In the genomic region with DNA sequence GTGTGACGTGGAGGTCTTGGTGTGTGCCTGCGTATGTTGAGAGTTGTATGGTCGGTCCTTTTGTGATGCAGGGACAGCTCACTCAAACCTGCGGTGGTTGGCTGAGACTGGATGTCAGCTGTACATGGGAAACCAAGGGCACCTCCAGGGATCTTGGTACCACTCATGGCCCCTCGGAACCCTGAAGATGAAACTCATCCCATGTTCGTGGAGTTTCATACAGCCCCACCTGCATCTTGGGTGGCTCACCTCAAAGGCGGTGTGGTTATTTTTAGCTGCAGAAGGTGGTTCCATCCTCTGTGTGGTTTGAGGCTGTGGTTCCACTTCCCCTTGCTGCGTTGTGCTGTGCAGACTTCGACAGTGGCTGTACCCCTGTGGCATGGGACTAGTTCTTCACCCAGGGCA, we compare ENCODE assay signal across 8 cellular contexts. TPM values are rescaled to one million over a fixed set of nuclear protein-coding genes. Genes with fewer than 3 reads are reported as not detected.
DNase-seq lines count a peak whose midpoint lies in the region; ATAC-seq and TF ChIP-seq lines count a peak whose summit lies in the region.

No MANE protein-coding gene starts in this region.

- TF ChIP-seq EP300 in tibial nerve (IDR thresholded peaks at IDR 0.05): no peak

- H3K4me2 ChIP-seq in osteoblast (ENCODE audit: insufficient read depth, low read length): no peak overlapping the region

- no peaks in the 10 kb centered on the region for H3K27me3 Mint-ChIP-seq in central memory CD8-positive, alpha-beta T cell

- no peak overlapping the region for H3K4me3 ChIP-seq in osteoblast (ENCODE audit: insufficient read depth, low read length)
- H3K4me3 ChIP-seq in tibial nerve: no peak overlapping the region

- H3K36me3 Mint-ChIP-seq in central memory CD8-positive, alpha-beta T cell (ENCODE audit: insufficient read depth): peaks cover 66% of the 10 kb centered on the region

- TF ChIP-seq CTCF in osteoblast (IDR thresholded peaks at IDR 0.05; ENCODE audit: extremely low read depth, low read depth, low read length) (no peak), tibial nerve (IDR thresholded peaks at IDR 0.05) (no peak)

- no peak for DNase-seq in central memory CD8-positive, alpha-beta T cell (ENCODE audit: low spot score in 2 of 2)
- DNase-seq in osteoblast (ENCODE audit: insufficient read length, low spot score, missing footprints) (no peak), Right ventricle myocardium superior (no peak), cerebellar nuclear complex (lab: John Stamatoyannopoulos, UW) (no peak), tibial nerve (ENCODE audit: low spot score in 2 of 2) (no peak)

- intact Hi-C loops in Right ventricle myocardium superior (cut with DNase I): no loop called here

- H3K9me3 ChIP-seq in osteoblast (ENCODE audit: low read depth, low read length) (no peaks in the 10 kb centered on the region), tibial nerve (no peaks in the 10 kb centered on the region)

- no peak for TF ChIP-seq POLR2A in tibial nerve (IDR thresholded peaks at IDR 0.05)

- no peaks in the 10 kb centered on the region for H3K79me2 ChIP-seq in osteoblast (ENCODE audit: insufficient read depth, low read length)

- peak overlapping the region; percentile 47 for H3K4me3 Mint-ChIP-seq in central memory CD8-positive, alpha-beta T cell

- H3K27ac ChIP-seq in osteoblast (ENCODE audit: low read depth, low read length) (no peak overlapping the region), tibial nerve (no peak overlapping the region)

- peaks cover 52% of the 10 kb centered on the region for H3K4me1 Mint-ChIP-seq in central memory CD8-positive, alpha-beta T cell

- H3K4me1 ChIP-seq in osteoblast (ENCODE audit: insufficient read depth, low read length): no peaks in the 10 kb centered on the region
- no peaks in the 10 kb centered on the region for H3K4me1 ChIP-seq in tibial nerve

- WGBS in tibial nerve, 2 donors: 83 to 91% methylated on average over 6 to 9 of the region's 9 CpGs

- ATAC-seq in GM18502 (IDR thresholded peaks at IDR 0.05; ENCODE audit: poor library complexity, unreplicated experiment): peak; percentile 99
- peak; percentile 97 for ATAC-seq in GM21390 (IDR thresholded peaks at IDR 0.05; ENCODE audit: unreplicated experiment)
- ATAC-seq in HG03457 (IDR thresholded peaks at IDR 0.05; ENCODE audit: unreplicated experiment): peak; percentile 92
- peak; percentile 81 for ATAC-seq in central memory CD8-positive, alpha-beta T cell (replicated peaks; ENCODE audit: extremely low read depth, poor library complexity, severe bottlenecking)
- no peak for ATAC-seq in Right ventricle myocardium superior (ENCODE audit: poor library complexity)

- no peak overlapping the region for H2AFZ ChIP-seq in osteoblast (ENCODE audit: low read length)

- H3K36me3 ChIP-seq in osteoblast (ENCODE audit: insufficient read depth, low read length): peaks cover 79% of the 10 kb centered on the region
- H3K36me3 ChIP-seq in tibial nerve: peaks cover 0 to 100% (median 27%) of the 10 kb centered on the region in 3 donors

- peaks cover 5% of the 10 kb centered on the region for H4K20me1 ChIP-seq in osteoblast (ENCODE audit: insufficient read depth, low read length)

- no peaks in the 10 kb centered on the region for H3K9me3 Mint-ChIP-seq in central memory CD8-positive, alpha-beta T cell

- H3K27me3 ChIP-seq in osteoblast (ENCODE audit: insufficient read depth, low read length): no peaks in the 10 kb centered on the region
- no peaks in the 10 kb centered on the region for H3K27me3 ChIP-seq in tibial nerve

- H3K27ac Mint-ChIP-seq in central memory CD8-positive, alpha-beta T cell (ENCODE audit: low read depth): peak overlapping the region; percentile 47

RNA-seq across cellular contexts. Expression of gene SLC22A1, which starts 52.6 kb away (rescaled TPM):
- total RNA-seq in osteoblast (0.72 and 1.2 TPM in 2 replicates), Right ventricle myocardium superior (0.35 TPM), tibial nerve (1 to 10 TPM; 1.3 to 5.5 (median 2.3) TPM)
